In genomic region chr14:80017796-80018195, GRCh38 we compare ENCODE assay signal across 32 cellular contexts.
"Had no signal": no experiment of that assay in that cellular context is flagged by ENCODE, and none has a peak within 500 bp of the region (broad histone marks: within the 10 kb centered on the region; RNA-seq: fewer than 3 reads in every experiment).

No MANE protein-coding gene starts in this region.

- H3K27ac Mint-ChIP-seq: activated CD4-positive, alpha-beta T cell treated with anti-CD3 and anti-CD28 coated beads for 36 hours; activated CD4-positive, alpha-beta T cell treated with anti-CD3 and anti-CD28 coated beads, Interleukin-2, amount 10 ng/mL, durations not matched to agents 7 days and 5 days; activated CD8-positive, alpha-beta T cell treated with anti-CD3 and anti-CD28 coated beads, Interleukin-2, amount 10 ng/mL, durations not matched to agents 7 days and 5 days; activated naive CD4-positive, alpha-beta T cell treated with anti-CD3 and anti-CD28 coated beads, Interleukin-2, amount 50 U/mL, for 24 hours; activated T-cell treated with anti-CD3 and anti-CD28 coated beads, Interleukin-2, amount 50 U/mL, for 24 hours; activated T-helper 2 cell treated with anti-CD3 and anti-CD28 coated beads, Interferon-gamma antibody, Interleukin-2, Interleukin-4, amounts not matched to agents 10 μg/mL and 5 μg/mL and 100 μg/mL, durations not matched to agents 14 hours and 24 hours and 36 hours; T-helper 2 cell treated with Interferon-gamma antibody and Interleukin-4, amounts not matched to agents 5 μg/mL and 100 μg/mL, for 36 hours; WTC11 had no signal

- H3K27me3 ChIP-seq: adrenal gland, body of pancreas, MG63 had no signal

- H3K9me3 ChIP-seq: adrenal gland, body of pancreas, MG63 had no signal

- H3K4me3 Mint-ChIP-seq: activated CD4-positive, alpha-beta T cell treated with anti-CD3 and anti-CD28 coated beads for 36 hours; activated CD4-positive, alpha-beta T cell treated with anti-CD3 and anti-CD28 coated beads, Interleukin-2, amount 10 ng/mL, durations not matched to agents 7 days and 5 days; activated CD8-positive, alpha-beta T cell treated with anti-CD3 and anti-CD28 coated beads, Interleukin-2, amount 10 ng/mL, durations not matched to agents 7 days and 5 days; activated naive CD4-positive, alpha-beta T cell treated with anti-CD3 and anti-CD28 coated beads, Interleukin-2, amount 50 U/mL, for 24 hours; activated T-cell treated with anti-CD3 and anti-CD28 coated beads, Interleukin-2, amount 50 U/mL, for 24 hours; T-helper 2 cell treated with Interferon-gamma antibody and Interleukin-4, amounts not matched to agents 5 μg/mL and 100 μg/mL, for 36 hours; WTC11 had no signal

- H3K27me3 Mint-ChIP-seq: activated CD4-positive, alpha-beta T cell treated with anti-CD3 and anti-CD28 coated beads for 36 hours; activated CD4-positive, alpha-beta T cell treated with anti-CD3 and anti-CD28 coated beads, Interleukin-2, amount 10 ng/mL, durations not matched to agents 7 days and 5 days; activated naive CD4-positive, alpha-beta T cell treated with anti-CD3 and anti-CD28 coated beads, Interleukin-2, amount 50 U/mL, for 24 hours; activated T-cell treated with anti-CD3 and anti-CD28 coated beads, Interleukin-2, amount 50 U/mL, for 24 hours had no signal

- H3K4me1 ChIP-seq: adrenal gland, body of pancreas had no signal

- DNase-seq: activated CD4-positive, alpha-beta T cell treated with anti-CD3 and anti-CD28 coated beads for 36 hours; activated CD4-positive, alpha-beta T cell treated with anti-CD3 and anti-CD28 coated beads, Interleukin-2, amount 10 ng/mL, durations not matched to agents 7 days and 5 days; activated CD4-positive, alpha-beta T cell treated with anti-CD3 and anti-CD28 coated beads, Interleukin-2, amount 50 U/mL, for 48 hours; activated CD8-positive, alpha-beta T cell treated with anti-CD3 and anti-CD28 coated beads, Interleukin-2, amount 10 ng/mL, durations not matched to agents 7 days and 5 days; activated gamma-delta T cell; activated naive CD4-positive, alpha-beta T cell treated with Interleukin-2 at 50 U/mL for 16 hours; activated T-cell treated with anti-CD3 and anti-CD28 coated beads, Interleukin-2, amount 50 U/mL, for 24 hours; adrenal gland; body of pancreas; caudate nucleus; cerebellar nuclear complex; Karpas-422; KBM-7; MG63; NCI-H1048; NCI-H1105 treated with DMSO at 0.1 percent for 48 hours; NCI-H1436 treated with DMSO at 0.1 percent for 48 hours; NCI-H1694 treated with DMSO at 0.1 percent for 48 hours; NCI-H2029; NCI-H2171 treated with DMSO at 0.1 percent for 48 hours; NCI-H2227 treated with DMSO at 0.1 percent for 48 hours; NCI-H446; NCI-H510A treated with DMSO at 0.1 percent for 48 hours; NCI-H526 treated with DMSO at 0.1 percent for 48 hours; NCI-H774; SIG-M5 had no signal

- ATAC-seq: activated CD4-positive, alpha-beta T cell treated with anti-CD3 and anti-CD28 coated beads for 36 hours; activated CD4-positive, CD25-positive, alpha-beta regulatory T cell treated with anti-CD3 and anti-CD28 coated beads, Interleukin-2, amount 50 U/mL, for 24 hours; activated CD8-positive, alpha-beta T cell treated with anti-CD3 and anti-CD28 coated beads, Interleukin-2, amount 10 ng/mL, durations not matched to agents 7 days and 5 days; body of pancreas; Panc1; WTC11 had no signal

- H3K27ac ChIP-seq: adrenal gland, body of pancreas had no signal

- H3K4me3 ChIP-seq: adrenal gland, body of pancreas, MG63 had no signal

- H3K36me3 Mint-ChIP-seq: activated naive CD4-positive, alpha-beta T cell treated with anti-CD3 and anti-CD28 coated beads, Interleukin-2, amount 50 U/mL, for 24 hours had no signal

- H3K36me3 ChIP-seq: adrenal gland, MG63 had no signal

- H3K4me1 Mint-ChIP-seq: activated CD4-positive, alpha-beta T cell treated with anti-CD3 and anti-CD28 coated beads for 36 hours; activated CD4-positive, alpha-beta T cell treated with anti-CD3 and anti-CD28 coated beads, Interleukin-2, amount 10 ng/mL, durations not matched to agents 7 days and 5 days; activated naive CD4-positive, alpha-beta T cell treated with anti-CD3 and anti-CD28 coated beads, Interleukin-2, amount 50 U/mL, for 24 hours; WTC11 had no signal
